20 cellular contexts compared by ENCODE assay signal in genomic region chr19:1365964-1366695, GRCh38.
DNase-seq lines count a peak whose midpoint lies in the region; ATAC-seq and TF ChIP-seq lines count a peak whose summit lies in the region.
"Had no signal": no experiment of that assay in that cellular context is flagged by ENCODE, and none has a peak within 500 bp of the region (broad histone marks: within the 10 kb centered on the region; RNA-seq: fewer than 3 reads in every experiment).

No MANE protein-coding gene starts in this region.

- peak overlapping the region; percentile 1; the same call in 1 of the 2 replicates for H3K27ac ChIP-seq in MM.1S (ENCODE audit: low read length)
- H3K27ac ChIP-seq in WERI-Rb-1: peak overlapping the region; percentile 24; the same call in 1 of the 2 replicates
- H3K27ac ChIP-seq: KMS-11 had no signal

- peaks cover 58% of the 10 kb centered on the region for H3K36me3 Mint-ChIP-seq in nephron progenitor cell (ENCODE audit: low read depth)

- H3K79me2 ChIP-seq in MM.1S (ENCODE audit: low read length): no peaks in the 10 kb centered on the region

- H3K9ac ChIP-seq in MM.1S (ENCODE audit: low read length): no peak overlapping the region
- H3K9ac ChIP-seq: KMS-11 had no signal

- no peak overlapping the region for H3K27ac Mint-ChIP-seq in nephron progenitor cell
- H3K27ac Mint-ChIP-seq: CD8-positive, alpha-beta T cell had no signal

- peak; percentile 36 for TF ChIP-seq CTCF in MM.1S (IDR thresholded peaks at IDR 0.05; ENCODE audit: low read length)
- TF ChIP-seq CTCF in WERI-Rb-1 (IDR thresholded peaks at IDR 0.05; ENCODE audit: low read depth, low read length): no peak
- TF ChIP-seq CTCF in nephron progenitor cell (IDR thresholded peaks at IDR 0.05): no peak

- H3K4me1 ChIP-seq in MM.1S (ENCODE audit: low read length): 0 out of 2 replicates have a peak, but pooled peaks cover 7% of the 10 kb centered on the region

- no peak overlapping the region for H2AFZ ChIP-seq in MM.1S (ENCODE audit: low read length)

- H3K9me2 ChIP-seq in MM.1S (replicated peaks; ENCODE audit: insufficient read depth, low read length): no peaks in the 10 kb centered on the region

- ATAC-seq in HG02852 (IDR thresholded peaks at IDR 0.05; ENCODE audit: unreplicated experiment): no peak
- ATAC-seq: CD8-positive, alpha-beta T cell; GM12878; HepG2; Panc1; SK-N-SH treated with all-trans-retinoic acid at 6 μM for 48 hours had no signal

- no peaks in the 10 kb centered on the region for H4K20me1 ChIP-seq in MM.1S (ENCODE audit: insufficient read depth, low read length)

- no peaks in the 10 kb centered on the region for H3K9me3 Mint-ChIP-seq in nephron progenitor cell
- H3K9me3 Mint-ChIP-seq: CD8-positive, alpha-beta T cell had no signal

- H3K4me1 Mint-ChIP-seq in nephron progenitor cell: peaks cover 49% of the 10 kb centered on the region

- H3K4me3 Mint-ChIP-seq in nephron progenitor cell: no peak overlapping the region
- H3K4me3 Mint-ChIP-seq: B cell; CD8-positive, alpha-beta T cell had no signal

- H3K27me3 ChIP-seq in MM.1S (replicated peaks; ENCODE audit: insufficient read depth, low read length) (no peaks in the 10 kb centered on the region), WERI-Rb-1 (ENCODE audit: insufficient read depth, low read depth, severe bottlenecking) (no peaks in the 10 kb centered on the region)

- H3F3A ChIP-seq in MM.1S (ENCODE audit: insufficient read depth, low read length): no peaks in the 10 kb centered on the region

- H3K4me2 ChIP-seq in MM.1S (ENCODE audit: low read depth, low read length): peak overlapping the region; percentile 28; the same call in 1 of the 2 replicates
- H3K4me2 ChIP-seq: KMS-11 had no signal

- H3K9me3 ChIP-seq in MM.1S (replicated peaks; ENCODE audit: insufficient read depth, low read length) (no peaks in the 10 kb centered on the region), WERI-Rb-1 (ENCODE audit: severe bottlenecking) (no peaks in the 10 kb centered on the region)

- H3K36me3 ChIP-seq in MM.1S (replicated peaks; ENCODE audit: insufficient read depth, low read length) (no peaks in the 10 kb centered on the region), WERI-Rb-1 (peaks cover 79% of the 10 kb centered on the region)

- H3K27me3 Mint-ChIP-seq in nephron progenitor cell (ENCODE audit: low read depth, poor library complexity): no peaks in the 10 kb centered on the region
- H3K27me3 Mint-ChIP-seq: B cell had no signal

- no peak overlapping the region for H3K4me3 ChIP-seq in MM.1S (ENCODE audit: low read length)
- H3K4me3 ChIP-seq in WERI-Rb-1 (ENCODE audit: low read depth, low read length): no peak overlapping the region
- H3K4me3 ChIP-seq: GM12878 had no signal

- DNase-seq in MM.1S: peak; percentile 23
- DNase-seq in WERI-Rb-1: no peak
- DNase-seq in midbrain (lab: John Stamatoyannopoulos, UW): peak; percentile 72
- no peak for DNase-seq in RPMI8226
- no peak for DNase-seq in NAMALWA (ENCODE audit: low spot score)
- no peak for DNase-seq in nephron progenitor cell
- DNase-seq: CD8-positive, alpha-beta T cell; DND-41; NCI-H1092 treated with DMSO at 0.1 percent for 48 hours; NCI-H2081 treated with DMSO at 0.1 percent for 48 hours; NCI-H510A treated with DMSO at 0.1 percent for 48 hours; NCI-H82; SHP77 had no signal

Comparison
In these comparisons a context has a peak if more than half of its experiments do, and no peak if none do; other contexts are left out.
1. DNase-seq: peak in MM.1S (single experiment) and midbrain (single experiment); none in WERI-Rb-1 (single experiment), RPMI8226 (single experiment), NAMALWA (single experiment) and nephron progenitor cell (single experiment).